In the genomic region with DNA sequence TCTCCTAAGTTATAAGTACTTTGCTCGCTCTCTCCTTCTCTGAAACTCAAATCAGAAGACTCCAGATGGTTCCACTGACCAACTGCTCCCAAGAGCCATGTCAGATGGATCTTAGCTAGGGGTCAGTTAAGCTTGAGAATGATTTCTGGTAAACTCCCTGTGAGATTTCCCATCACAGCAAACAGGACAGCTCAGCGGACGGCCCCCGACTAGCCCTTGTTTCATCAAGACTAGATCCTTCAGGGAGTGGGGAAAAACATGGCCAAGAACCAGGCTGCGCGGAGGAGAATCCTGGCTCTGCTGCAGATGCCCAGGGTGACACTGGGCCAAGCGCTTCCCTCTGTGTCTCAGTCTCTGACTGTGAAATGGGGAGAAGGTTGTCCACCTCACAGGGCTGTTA, we compare ENCODE assay signal across 27 cellular contexts.
"Had no signal": no experiment of that assay in that cellular context is flagged by ENCODE, and none has a peak within 500 bp of the region (broad histone marks: within the 10 kb centered on the region; RNA-seq: fewer than 3 reads in every experiment).

No MANE protein-coding gene starts in this region.

- ATAC-seq: foreskin keratinocyte; gastroesophageal sphincter; heart right ventricle; left cardiac atrium; left lung; mucosa of descending colon; right cardiac atrium; stimulated activated naive B cell treated with anti-CD40 and anti-IgM and Interleukin-4, amounts not matched to agents 10 μg/mL and 1 μg/mL and 100 μg/mL, for 72 hours had no signal

- H3K9me3 ChIP-seq: esophagus muscularis mucosa, gastroesophageal sphincter, heart right ventricle, left lung, mucosa of descending colon, neutrophil, prostate gland, sigmoid colon, thoracic aorta, tibial nerve, upper lobe of left lung had no signal

- H3K27me3 Mint-ChIP-seq: stimulated activated naive CD8-positive, alpha-beta T cell treated with anti-CD3 and anti-CD28 coated beads, Interleukin-15, Interleukin-2, amounts not matched to agents 100 ng/mL and 50 ng/mL, for 24 hours had no signal

- H3K4me1 ChIP-seq: foreskin keratinocyte, prostate gland had no signal

- H3K36me3 ChIP-seq: esophagus muscularis mucosa, gastroesophageal sphincter, heart right ventricle, left lung, neutrophil, prostate gland, sigmoid colon, thoracic aorta, tibial nerve, upper lobe of left lung had no signal

- H3K4me3 Mint-ChIP-seq: mesothelial cell of epicardium; naive B cell; stimulated activated naive B cell treated with anti-CD40 and anti-IgM and Interleukin-4, amounts not matched to agents 10 μg/mL and 1 μg/mL and 100 μg/mL, for 72 hours; stimulated activated naive CD8-positive, alpha-beta T cell treated with anti-CD3 and anti-CD28 coated beads, Interleukin-15, Interleukin-2, amounts not matched to agents 100 ng/mL and 50 ng/mL, for 24 hours had no signal

- H3K36me3 Mint-ChIP-seq: mesothelial cell of epicardium; naive B cell; stimulated activated naive B cell treated with anti-CD40 and anti-IgM and Interleukin-4, amounts not matched to agents 10 μg/mL and 1 μg/mL and 100 μg/mL, for 72 hours had no signal

- H3K4me3 ChIP-seq: coronary artery, esophagus muscularis mucosa, gastroesophageal sphincter, heart right ventricle, left lung, mucosa of descending colon, prostate gland, sigmoid colon, skin epidermis, thoracic aorta, tibial nerve, upper lobe of left lung had no signal

- H3K9me3 Mint-ChIP-seq: mesothelial cell of epicardium; stimulated activated naive B cell treated with anti-CD40 and anti-IgM and Interleukin-4, amounts not matched to agents 10 μg/mL and 1 μg/mL and 100 μg/mL, for 72 hours; stimulated activated naive CD8-positive, alpha-beta T cell treated with anti-CD3 and anti-CD28 coated beads, Interleukin-15, Interleukin-2, amounts not matched to agents 100 ng/mL and 50 ng/mL, for 24 hours had no signal

- H3K27ac ChIP-seq: coronary artery, esophagus muscularis mucosa, foreskin keratinocyte, gastroesophageal sphincter, heart right ventricle, left lung, neutrophil, parathyroid adenoma, prostate gland, sigmoid colon, skin epidermis, thoracic aorta, upper lobe of left lung had no signal

- H3K27me3 ChIP-seq: esophagus muscularis mucosa, foreskin keratinocyte, gastroesophageal sphincter, sigmoid colon, tibial nerve, upper lobe of left lung had no signal

- H3K27ac Mint-ChIP-seq: mesothelial cell of epicardium; stimulated activated naive B cell treated with anti-CD40 and anti-IgM and Interleukin-4, amounts not matched to agents 10 μg/mL and 1 μg/mL and 100 μg/mL, for 72 hours; stimulated activated naive CD8-positive, alpha-beta T cell treated with anti-CD3 and anti-CD28 coated beads, Interleukin-15, Interleukin-2, amounts not matched to agents 100 ng/mL and 50 ng/mL, for 24 hours had no signal

- DNase-seq: dermis blood vessel endothelial cell; effector memory CD4-positive, alpha-beta T cell; foreskin keratinocyte; heart right ventricle; hippocampal formation; left cardiac atrium; left lung; mesenchymal stem cell; mucosa of descending colon; naive B cell; right cardiac atrium; sigmoid colon; stimulated activated CD4-positive, alpha-beta T cell treated with anti-CD3 and anti-CD28 coated beads, Interleukin-15, amount 100 ng/mL, for 24 hours; stimulated activated CD4-positive, alpha-beta T cell treated with anti-CD3 and anti-CD28 coated beads, Interleukin-2, amount 100 ng/mL, for 48 hours; stimulated activated naive B cell treated with anti-CD40 and anti-IgM and Interleukin-4, amounts not matched to agents 10 μg/mL and 1 μg/mL and 100 μg/mL, for 72 hours; upper lobe of left lung had no signal
